27 cellular contexts compared by ENCODE assay signal in genomic region chr11:36343436-36343835, GRCh38.
"Had no signal": no experiment of that assay in that cellular context is flagged by ENCODE, and none has a peak within 500 bp of the region (broad histone marks: within the 10 kb centered on the region; RNA-seq: fewer than 3 reads in every experiment).

No MANE protein-coding gene starts in this region.

- H3K27me3 ChIP-seq: foreskin keratinocyte, heart left ventricle, pancreas, sigmoid colon, uterus had no signal

- DNase-seq: activated CD4-positive, alpha-beta T cell treated with anti-CD3 and anti-CD28 coated beads for 48 hours; activated CD8-positive, alpha-beta memory T cell treated with anti-CD3 and anti-CD28 coated beads, Interleukin-2, amount 50 U/mL, for 4 hours; amygdala; central memory CD4-positive, alpha-beta T cell; endodermal cell; foreskin keratinocyte; heart left ventricle; hypothalamus; immature natural killer cell; naive thymus-derived CD4-positive, alpha-beta T cell; nucleus accumbens; pancreas; psoas muscle; SHP77 treated with DMSO at 0.1 percent for 48 hours; sigmoid colon; small intestine; stimulated activated naive CD4-positive, alpha-beta T cell treated with Interleukin-2 at 50 U/mL for 16 hours; substantia nigra; T-helper 1 cell; uterus had no signal

- H3K9me3 Mint-ChIP-seq: activated T-helper 1 cell treated with anti-CD3 and anti-CD28 coated beads, Interleukin-12 subunit alpha, Interleukin-12 subunit beta, Interleukin-2, Interleukin-4 antibody, amounts not matched to agents 30 ng/mL and 10 ng/mL and 1 ng/mL, durations not matched to agents 14 hours and 24 hours and 36 hours; dendritic cell treated with granulocyte-macrophage colony-stimulating factor and Interleukin-4, amounts not matched to agents 40 ng/mL and 50 ng/mL, for 4 days; endodermal cell; immature natural killer cell; mesothelial cell of epicardium; naive thymus-derived CD4-positive, alpha-beta T cell had no signal

- H3K27ac ChIP-seq: foreskin keratinocyte, heart left ventricle, pancreas, psoas muscle, sigmoid colon, uterus, VCaP had no signal

- H3K4me3 Mint-ChIP-seq: activated naive CD8-positive, alpha-beta T cell; activated T-helper 1 cell treated with anti-CD3 and anti-CD28 coated beads, Interleukin-12 subunit alpha, Interleukin-12 subunit beta, Interleukin-2, Interleukin-4 antibody, amounts not matched to agents 30 ng/mL and 10 ng/mL and 1 ng/mL, durations not matched to agents 14 hours and 24 hours and 36 hours; dendritic cell treated with granulocyte-macrophage colony-stimulating factor and Interleukin-4, amounts not matched to agents 40 ng/mL and 50 ng/mL, for 4 days; endodermal cell; immature natural killer cell; mesothelial cell of epicardium; type B pancreatic cell had no signal

- H3K27ac Mint-ChIP-seq: activated naive CD8-positive, alpha-beta T cell; activated T-helper 1 cell treated with anti-CD3 and anti-CD28 coated beads, Interleukin-12 subunit alpha, Interleukin-12 subunit beta, Interleukin-2, Interleukin-4 antibody, amounts not matched to agents 30 ng/mL and 10 ng/mL and 1 ng/mL, durations not matched to agents 14 hours and 24 hours and 36 hours; dendritic cell treated with granulocyte-macrophage colony-stimulating factor and Interleukin-4, amounts not matched to agents 40 ng/mL and 50 ng/mL, for 4 days; endodermal cell; immature natural killer cell; mesothelial cell of epicardium; naive thymus-derived CD4-positive, alpha-beta T cell; type B pancreatic cell had no signal

- ATAC-seq: esophagus mucosa; foreskin keratinocyte; heart left ventricle; naive thymus-derived CD4-positive, alpha-beta T cell; pancreas; psoas muscle had no signal

- H3K36me3 Mint-ChIP-seq: activated naive CD8-positive, alpha-beta T cell; immature natural killer cell; mesothelial cell of epicardium; naive thymus-derived CD4-positive, alpha-beta T cell; type B pancreatic cell had no signal

- H3K9me3 ChIP-seq: heart left ventricle, pancreas, psoas muscle, sigmoid colon, uterus had no signal
